In genomic region chr13:67137044-67137735, GRCh38 we compare ENCODE assay signal across 33 cellular contexts.
DNase-seq lines count a peak whose midpoint lies in the region; ATAC-seq and TF ChIP-seq lines count a peak whose summit lies in the region.
"Had no signal": no experiment of that assay in that cellular context is flagged by ENCODE, and none has a peak within 500 bp of the region (broad histone marks: within the 10 kb centered on the region; RNA-seq: fewer than 3 reads in every experiment).

No MANE protein-coding gene starts in this region.

- H3K9ac ChIP-seq in fibroblast of lung (ENCODE audit: insufficient read depth, low read length) (no peak overlapping the region), neuronal stem cell (ENCODE audit: low read depth, low read length, poor library complexity) (no peak overlapping the region)

- H3K14ac ChIP-seq in neuronal stem cell (ENCODE audit: low read length), result no peak overlapping the region

- TF ChIP-seq CTCF in fibroblast of lung (conservative IDR thresholded peaks at IDR 0.05 in 1 of 2, IDR thresholded peaks at IDR 0.05 in 1 of 2; ENCODE audit: low read depth in 1 of 2, low read length in 2 of 2) (no peak), OCI-LY7 (conservative IDR thresholded peaks at IDR 0.05; ENCODE audit: low read length) (no peak)

- H3K79me1 ChIP-seq in neuronal stem cell (ENCODE audit: low read depth, low read length), result no peaks in the 10 kb centered on the region

- H2AFZ ChIP-seq in fibroblast of lung (ENCODE audit: low read length), result no peak overlapping the region
- peak overlapping the region; percentile 35 for H2AFZ ChIP-seq in neuronal stem cell (ENCODE audit: low read length)
- no peak overlapping the region for H2AFZ ChIP-seq in OCI-LY7 (ENCODE audit: low read length)

- H2BK5ac ChIP-seq in neuronal stem cell (ENCODE audit: low read length), result no peak overlapping the region

- no peaks in the 10 kb centered on the region for H3K36me3 ChIP-seq in fibroblast of lung (ENCODE audit: control insufficient read depth, insufficient read depth, low read length)
- H3K36me3 ChIP-seq in neuronal stem cell (replicated peaks in 1 of 2; ENCODE audit: control insufficient read depth in 2 of 2, insufficient read depth in 2 of 2, low read length in 2 of 2), result no peaks in the 10 kb centered on the region
- no peaks in the 10 kb centered on the region for H3K36me3 ChIP-seq in OCI-LY7 (ENCODE audit: insufficient read depth, low read length)
- H3K36me3 ChIP-seq: breast epithelium, gastrocnemius medialis, ovary, spleen had no signal

- H2BK120ac ChIP-seq in neuronal stem cell (ENCODE audit: low read depth, low read length), result no peak overlapping the region

- H3K4me1 ChIP-seq in fibroblast of lung (ENCODE audit: control insufficient read depth, extremely low read depth, insufficient read depth, low read length), result no peaks in the 10 kb centered on the region
- H3K4me1 ChIP-seq in neuronal stem cell (ENCODE audit: control insufficient read depth in 2 of 2, insufficient read depth in 1 of 2, low read depth in 1 of 2, low read length in 2 of 2), result peaks cover 2 to 17% of the 10 kb centered on the region in 2 donors
- peaks cover 8% of the 10 kb centered on the region for H3K4me1 ChIP-seq in OCI-LY7 (ENCODE audit: insufficient read depth, low read length, poor library complexity, severe bottlenecking)
- H3K4me1 ChIP-seq: breast epithelium, testis had no signal

- H3K27me3 ChIP-seq in fibroblast of lung (ENCODE audit: control insufficient read depth, insufficient read depth, low read length), result no peaks in the 10 kb centered on the region
- H3K27me3 ChIP-seq in neuronal stem cell (ENCODE audit: control insufficient read depth in 3 of 3, insufficient read depth in 3 of 3, low read depth in 1 of 3, low read length in 3 of 3), result no peaks in the 10 kb centered on the region
- H3K27me3 ChIP-seq: breast epithelium, gastrocnemius medialis, ovary, spleen, testis had no signal

- no peak overlapping the region for H3K4me2 ChIP-seq in fibroblast of lung (ENCODE audit: extremely low read depth, insufficient read depth, low read length)
- H3K4me2 ChIP-seq in neuronal stem cell (ENCODE audit: insufficient read depth, low read length, poor library complexity, severe bottlenecking), result no peak overlapping the region
- H3K4me2 ChIP-seq in OCI-LY7 (ENCODE audit: low read length), result no peak overlapping the region

- H3K27ac ChIP-seq in fibroblast of lung (ENCODE audit: insufficient read depth, low read length) (no peak overlapping the region), neuronal stem cell (replicated peaks; ENCODE audit: low read length) (no peak overlapping the region), OCI-LY7 (ENCODE audit: low read depth, low read length, poor library complexity, severe bottlenecking) (no peak overlapping the region)
- H3K27ac ChIP-seq: breast epithelium, gastrocnemius medialis, ovary, spleen, testis had no signal

- H3K4me3 ChIP-seq in fibroblast of lung (replicated peaks in 1 of 4; ENCODE audit: control extremely low read depth in 1 of 4, insufficient read depth in 1 of 4, low read depth in 3 of 4, low read length in 4 of 4), result no peak overlapping the region
- no peak overlapping the region for H3K4me3 ChIP-seq in neuronal stem cell (ENCODE audit: low read length in 2 of 2)
- no peak overlapping the region for H3K4me3 ChIP-seq in OCI-LY7 (ENCODE audit: low read depth, low read length, poor library complexity, severe bottlenecking)
- H3K4me3 ChIP-seq: breast epithelium, gastrocnemius medialis, ovary, spleen, testis had no signal

- POLR2A ChIA-PET in OCI-LY7 (lab: Charles Lee), result interaction anchor here (0.7 to 1.5 kb wide), 5 partner anchors 10 to 94 kb away, joined by 3 to 6 read pairs (median 3); no protein-coding TSS in a partner anchor

- no peak; the same call in 2 of the 3 replicates for ATAC-seq in SK-N-SH treated with all-trans-retinoic acid at 6 μM for 48 hours
- no peak for ATAC-seq in GM21381 (IDR thresholded peaks at IDR 0.05; ENCODE audit: unreplicated experiment)
- ATAC-seq: gastrocnemius medialis; Panc1; stimulated activated naive CD8-positive, alpha-beta T cell treated with anti-CD3 and anti-CD28 coated beads, Interleukin-15, Interleukin-2, amounts not matched to agents 100 U/mL and 50 U/mL, for 24 hours had no signal

- H3K4ac ChIP-seq in neuronal stem cell (ENCODE audit: low read length), result no peak overlapping the region

- H4K20me1 ChIP-seq in fibroblast of lung (ENCODE audit: control insufficient read depth, extremely low read depth, insufficient read depth, low read length) (no peaks in the 10 kb centered on the region), OCI-LY7 (ENCODE audit: insufficient read depth, low read length) (no peaks in the 10 kb centered on the region)

- no TSS peak for BruUV-seq in OCI-LY7 (replicated peaks; lab: Mats Ljungman, UMichigan)

- no peak overlapping the region for H2BK12ac ChIP-seq in neuronal stem cell (ENCODE audit: low read length)

- CTCF ChIA-PET in OCI-LY7 (lab: Charles Lee; ENCODE audit: unreplicated experiment), result no interaction called here

- DNase-seq in NCI-H2227 treated with DMSO at 0.1 percent for 48 hours (lab: John Stamatoyannopoulos, UW) (peak; percentile 66), fibroblast of lung (ENCODE audit: low read depth in 2 of 2) (peak; percentile 47 to 49), neuronal stem cell (ENCODE audit: low spot score) (no peak), OCI-LY7 (ENCODE audit: low spot score) (no peak), NCI-H187 (lab: John Stamatoyannopoulos, UW) (no peak), putamen (ENCODE audit: low spot score) (no peak)
- DNase-seq: activated CD4-positive, alpha-beta memory T cell treated with anti-CD3 and anti-CD28 coated beads for 36 hours; activated CD4-positive, alpha-beta T cell treated with anti-CD3 and anti-CD28 coated beads for 1 hour; activated CD8-positive, alpha-beta memory T cell treated with anti-CD3 and anti-CD28 coated beads, Interleukin-2, amount 50 U/mL, for 4 hours; activated naive CD4-positive, alpha-beta T cell treated with anti-CD3 and anti-CD28 coated beads for 36 hours; amniotic stem cell; C1 segment of cervical spinal cord; COR-L47; DMS53; effector memory CD4-positive, alpha-beta T cell; gastrocnemius medialis; hypothalamus; left cardiac atrium; mesendoderm; NCI-H1048; NCI-H1694; NCI-H524; ovary; retina; SHP77 treated with DMSO at 0.1 percent for 48 hours; spleen; stimulated activated CD4-positive, alpha-beta T cell treated with anti-CD3 and anti-CD28 coated beads, Interleukin-2, amount 100 ng/mL, for 24 hours; stimulated activated naive CD8-positive, alpha-beta T cell treated with anti-CD3 and anti-CD28 coated beads, Interleukin-15, Interleukin-2, amounts not matched to agents 100 U/mL and 50 U/mL, for 24 hours; testis had no signal

- H4K8ac ChIP-seq in neuronal stem cell (ENCODE audit: low read depth, low read length), result no peak overlapping the region

- no peak overlapping the region for H3K18ac ChIP-seq in neuronal stem cell (ENCODE audit: low read length)

- H3K9me2 ChIP-seq in OCI-LY7 (ENCODE audit: insufficient read depth, low read length), result no peaks in the 10 kb centered on the region

- H2AK5ac ChIP-seq in neuronal stem cell (ENCODE audit: low read depth, low read length), result no peak overlapping the region

- H2BK15ac ChIP-seq in neuronal stem cell (ENCODE audit: low read length), result no peak overlapping the region

- intact Hi-C loops in OCI-LY7 (cut with micrococcal nuclease; ENCODE audit: unreplicated experiment), result no loop called here

- H4K91ac ChIP-seq in neuronal stem cell (ENCODE audit: low read depth, low read length, poor library complexity), result no peak overlapping the region

- no peaks in the 10 kb centered on the region for H3K9me3 ChIP-seq in fibroblast of lung (ENCODE audit: control insufficient read depth, insufficient read depth, low read depth, low read length)
- no peaks in the 10 kb centered on the region for H3K9me3 ChIP-seq in neuronal stem cell (replicated peaks in 1 of 2; ENCODE audit: control insufficient read depth in 2 of 2, insufficient read depth in 1 of 2, low read depth in 1 of 2, low read length in 2 of 2)
- H3K9me3 ChIP-seq in OCI-LY7 (ENCODE audit: low read length), result no peaks in the 10 kb centered on the region
- H3K9me3 ChIP-seq: breast epithelium, gastrocnemius medialis, ovary, spleen, testis had no signal

- WGBS in neuronal stem cell (ENCODE audit: extremely low coverage in 2 of 2, insufficient read length in 2 of 2, insufficient replicate concordance in 1 of 2), 2 donors, result no CpG with 5 or more reads among the region's 6 CpGs

- no peak overlapping the region for H3K23ac ChIP-seq in neuronal stem cell (ENCODE audit: low read depth, low read length, poor library complexity)

- H3K79me2 ChIP-seq in fibroblast of lung (ENCODE audit: control insufficient read depth, insufficient read depth, low read length) (no peaks in the 10 kb centered on the region), OCI-LY7 (ENCODE audit: insufficient read depth, low read depth, low read length) (no peaks in the 10 kb centered on the region)

TF ChIP-seq in SK-N-SH treated with all-trans-retinoic acid at 6 μM for 48 hours, 23 proteins besides CTCF, POLR2A, EP300 and RAD21 (continues in another document):
- TF ChIP-seq OSR1 (CRISPR knock-in tag; IDR thresholded peaks at IDR 0.05) (no peak), CSRNP3 (CRISPR knock-in tag; IDR thresholded peaks at IDR 0.05) (no peak), ESRRG (CRISPR knock-in tag; IDR thresholded peaks at IDR 0.05) (no peak), CREB5 (CRISPR knock-in tag; IDR thresholded peaks at IDR 0.05; ENCODE audit: low read depth) (no peak), ISL1 (CRISPR knock-in tag; IDR thresholded peaks at IDR 0.05) (peak; percentile 64)

Comparison
In these comparisons a context has a peak if more than half of its experiments do, and no peak if none do; other contexts are left out.
1. DNase-seq: peak in NCI-H2227 treated with DMSO at 0.1 percent for 48 hours (single experiment) and fibroblast of lung (2 of 2); none in neuronal stem cell (single experiment), OCI-LY7 (single experiment), NCI-H187 (0 of 2) and putamen (single experiment).